ENCODE assay signal across 1 cellular context in the genomic region with DNA sequence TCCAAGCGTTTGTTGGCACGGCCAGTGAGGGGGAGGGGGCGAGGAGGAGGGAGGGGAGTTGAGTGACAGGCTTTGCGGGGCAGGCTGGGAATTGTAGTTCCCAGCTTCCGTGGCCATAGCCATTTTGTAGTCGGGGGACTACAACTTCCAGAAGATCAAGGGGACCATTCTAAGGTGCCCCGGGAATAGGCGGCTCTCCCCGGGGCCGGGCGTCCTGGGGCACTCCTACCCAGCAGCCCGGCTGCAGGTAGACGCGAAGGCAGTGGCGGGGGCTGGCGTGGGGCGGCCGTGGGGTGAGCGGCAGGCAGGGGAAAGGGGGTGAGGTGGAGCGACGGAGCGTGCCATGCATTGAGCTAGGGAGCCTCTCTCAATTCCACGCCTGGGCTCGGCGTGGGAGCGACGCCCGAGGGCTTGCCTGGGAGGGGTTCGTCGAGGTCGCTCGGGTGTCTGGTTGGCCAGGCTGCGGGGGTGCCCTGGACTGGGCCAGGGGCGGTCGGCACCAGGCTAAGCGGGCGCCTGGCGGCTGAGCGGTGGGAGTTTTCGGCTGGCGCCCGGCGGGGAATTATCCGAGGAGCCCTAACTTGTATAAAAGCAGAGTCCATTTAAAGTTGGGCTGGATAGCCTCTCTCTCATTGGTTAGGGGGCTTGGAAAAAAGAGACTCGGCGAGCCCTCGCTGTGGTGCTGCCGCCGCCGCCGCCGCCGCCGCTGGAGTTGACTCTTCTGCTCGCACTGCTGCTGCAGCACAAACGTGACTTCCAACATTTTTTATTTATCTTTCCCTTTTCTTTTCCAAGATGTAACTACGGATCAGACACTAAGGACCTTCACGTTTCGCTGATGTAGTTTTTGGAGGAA.
TF ChIP-seq lines count a peak whose summit lies in the region.

A gene (plus strand): TSS at position 709 of the 856 bp plus-strand sequence. CDS start 471 bp downstream, outside the sequence.

TF ChIP-seq in HEK293, 187 proteins besides CTCF, POLR2A, EP300 and RAD21 (continued from another document and continues in another):
- TF ChIP-seq, protein P1, sequence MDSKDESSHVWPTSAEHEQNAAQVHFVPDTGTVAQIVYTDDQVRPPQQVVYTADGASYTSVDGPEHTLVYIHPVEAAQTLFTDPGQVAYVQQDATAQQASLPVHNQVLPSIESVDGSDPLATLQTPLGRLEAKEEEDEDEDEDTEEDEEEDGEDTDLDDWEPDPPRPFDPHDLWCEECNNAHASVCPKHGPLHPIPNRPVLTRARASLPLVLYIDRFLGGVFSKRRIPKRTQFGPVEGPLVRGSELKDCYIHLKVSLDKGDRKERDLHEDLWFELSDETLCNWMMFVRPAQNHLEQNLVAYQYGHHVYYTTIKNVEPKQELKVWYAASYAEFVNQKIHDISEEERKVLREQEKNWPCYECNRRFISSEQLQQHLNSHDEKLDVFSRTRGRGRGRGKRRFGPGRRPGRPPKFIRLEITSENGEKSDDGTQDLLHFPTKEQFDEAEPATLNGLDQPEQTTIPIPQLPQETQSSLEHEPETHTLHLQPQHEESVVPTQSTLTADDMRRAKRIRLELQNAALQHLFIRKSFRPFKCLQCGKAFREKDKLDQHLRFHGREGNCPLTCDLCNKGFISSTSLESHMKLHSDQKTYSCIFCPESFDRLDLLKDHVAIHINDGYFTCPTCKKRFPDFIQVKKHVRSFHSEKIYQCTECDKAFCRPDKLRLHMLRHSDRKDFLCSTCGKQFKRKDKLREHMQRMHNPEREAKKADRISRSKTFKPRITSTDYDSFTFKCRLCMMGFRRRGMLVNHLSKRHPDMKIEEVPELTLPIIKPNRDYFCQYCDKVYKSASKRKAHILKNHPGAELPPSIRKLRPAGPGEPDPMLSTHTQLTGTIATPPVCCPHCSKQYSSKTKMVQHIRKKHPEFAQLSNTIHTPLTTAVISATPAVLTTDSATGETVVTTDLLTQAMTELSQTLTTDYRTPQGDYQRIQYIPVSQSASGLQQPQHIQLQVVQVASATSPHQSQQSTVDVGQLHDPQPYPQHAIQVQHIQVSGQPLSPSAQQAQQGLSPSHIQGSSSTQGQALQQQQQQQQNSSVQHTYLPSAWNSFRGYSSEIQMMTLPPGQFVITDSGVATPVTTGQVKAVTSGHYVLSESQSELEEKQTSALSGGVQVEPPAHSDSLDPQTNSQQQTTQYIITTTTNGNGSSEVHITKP (tag by site-specific recombination; IDR thresholded peaks at IDR 0.05), result peak; percentile 92
- peak; percentile 65; the same call in 1 of the 2 replicates for TF ChIP-seq PRDM1 (tag by site-specific recombination; IDR thresholded peaks at IDR 0.05)
- no peak for TF ChIP-seq TCF7L2 (IDR thresholded peaks at IDR 0.05; ENCODE audit: borderline replicate concordance, low read depth, low read length)
- peak; percentile 97 for TF ChIP-seq ZNF76 (tag by site-specific recombination; IDR thresholded peaks at IDR 0.05; ENCODE audit: borderline replicate concordance, low read depth)
- TF ChIP-seq, protein P2, sequence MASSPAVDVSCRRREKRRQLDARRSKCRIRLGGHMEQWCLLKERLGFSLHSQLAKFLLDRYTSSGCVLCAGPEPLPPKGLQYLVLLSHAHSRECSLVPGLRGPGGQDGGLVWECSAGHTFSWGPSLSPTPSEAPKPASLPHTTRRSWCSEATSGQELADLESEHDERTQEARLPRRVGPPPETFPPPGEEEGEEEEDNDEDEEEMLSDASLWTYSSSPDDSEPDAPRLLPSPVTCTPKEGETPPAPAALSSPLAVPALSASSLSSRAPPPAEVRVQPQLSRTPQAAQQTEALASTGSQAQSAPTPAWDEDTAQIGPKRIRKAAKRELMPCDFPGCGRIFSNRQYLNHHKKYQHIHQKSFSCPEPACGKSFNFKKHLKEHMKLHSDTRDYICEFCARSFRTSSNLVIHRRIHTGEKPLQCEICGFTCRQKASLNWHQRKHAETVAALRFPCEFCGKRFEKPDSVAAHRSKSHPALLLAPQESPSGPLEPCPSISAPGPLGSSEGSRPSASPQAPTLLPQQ (tag by site-specific recombination; IDR thresholded peaks at IDR 0.05), result peak; percentile 49; the same call in 1 of the 2 replicates
- TF ChIP-seq, protein P3, sequence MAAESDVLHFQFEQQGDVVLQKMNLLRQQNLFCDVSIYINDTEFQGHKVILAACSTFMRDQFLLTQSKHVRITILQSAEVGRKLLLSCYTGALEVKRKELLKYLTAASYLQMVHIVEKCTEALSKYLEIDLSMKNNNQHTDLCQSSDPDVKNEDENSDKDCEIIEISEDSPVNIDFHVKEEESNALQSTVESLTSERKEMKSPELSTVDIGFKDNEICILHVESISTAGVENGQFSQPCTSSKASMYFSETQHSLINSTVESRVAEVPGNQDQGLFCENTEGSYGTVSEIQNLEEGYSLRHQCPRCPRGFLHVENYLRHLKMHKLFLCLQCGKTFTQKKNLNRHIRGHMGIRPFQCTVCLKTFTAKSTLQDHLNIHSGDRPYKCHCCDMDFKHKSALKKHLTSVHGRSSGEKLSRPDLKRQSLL (tag by site-specific recombination; IDR thresholded peaks at IDR 0.05), result peak; percentile 71; the same call in 1 of the 2 replicates
- TF ChIP-seq ZNF10 (tag by site-specific recombination; IDR thresholded peaks at IDR 0.05), result peak; percentile 59; the same call in 1 of the 2 replicates
- no peak for TF ChIP-seq SCRT2 (tag by site-specific recombination; IDR thresholded peaks at IDR 0.05)
- TF ChIP-seq, protein P4, sequence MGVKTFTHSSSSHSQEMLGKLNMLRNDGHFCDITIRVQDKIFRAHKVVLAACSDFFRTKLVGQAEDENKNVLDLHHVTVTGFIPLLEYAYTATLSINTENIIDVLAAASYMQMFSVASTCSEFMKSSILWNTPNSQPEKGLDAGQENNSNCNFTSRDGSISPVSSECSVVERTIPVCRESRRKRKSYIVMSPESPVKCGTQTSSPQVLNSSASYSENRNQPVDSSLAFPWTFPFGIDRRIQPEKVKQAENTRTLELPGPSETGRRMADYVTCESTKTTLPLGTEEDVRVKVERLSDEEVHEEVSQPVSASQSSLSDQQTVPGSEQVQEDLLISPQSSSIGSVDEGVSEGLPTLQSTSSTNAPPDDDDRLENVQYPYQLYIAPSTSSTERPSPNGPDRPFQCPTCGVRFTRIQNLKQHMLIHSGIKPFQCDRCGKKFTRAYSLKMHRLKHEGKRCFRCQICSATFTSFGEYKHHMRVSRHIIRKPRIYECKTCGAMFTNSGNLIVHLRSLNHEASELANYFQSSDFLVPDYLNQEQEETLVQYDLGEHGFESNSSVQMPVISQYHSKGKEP (tag by site-specific recombination; IDR thresholded peaks at IDR 0.05), result peak; percentile 6; the same call in 1 of the 2 replicates
- TF ChIP-seq ZNF677 (tag by site-specific recombination; IDR thresholded peaks at IDR 0.05), result no peak
- peak; percentile 84; the same call in 1 of the 2 replicates for TF ChIP-seq ZNF610 (tag by site-specific recombination; IDR thresholded peaks at IDR 0.05; ENCODE audit: borderline replicate concordance)
- TF ChIP-seq ZBTB8A (tag by site-specific recombination; IDR thresholded peaks at IDR 0.05), result peak; percentile 97
- peak; percentile 60 for TF ChIP-seq ZNF660 (tag by site-specific recombination; IDR thresholded peaks at IDR 0.05)
- TF ChIP-seq, protein P5, sequence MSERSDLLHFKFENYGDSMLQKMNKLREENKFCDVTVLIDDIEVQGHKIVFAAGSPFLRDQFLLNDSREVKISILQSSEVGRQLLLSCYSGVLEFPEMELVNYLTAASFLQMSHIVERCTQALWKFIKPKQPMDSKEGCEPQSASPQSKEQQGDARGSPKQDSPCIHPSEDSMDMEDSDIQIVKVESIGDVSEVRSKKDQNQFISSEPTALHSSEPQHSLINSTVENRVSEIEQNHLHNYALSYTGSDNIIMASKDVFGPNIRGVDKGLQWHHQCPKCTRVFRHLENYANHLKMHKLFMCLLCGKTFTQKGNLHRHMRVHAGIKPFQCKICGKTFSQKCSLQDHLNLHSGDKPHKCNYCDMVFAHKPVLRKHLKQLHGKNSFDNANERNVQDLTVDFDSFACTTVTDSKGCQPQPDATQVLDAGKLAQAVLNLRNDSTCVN (tag by site-specific recombination; optimal IDR thresholded peaks at IDR 0.05), result peak; percentile 54
- peak; percentile 28; the same call in 1 of the 2 replicates for TF ChIP-seq ZNF121 (tag by site-specific recombination; IDR thresholded peaks at IDR 0.05)
- peak; percentile 70; the same call in 1 of the 2 replicates for TF ChIP-seq GLIS1 (tag by site-specific recombination; IDR thresholded peaks at IDR 0.05)
- TF ChIP-seq, protein P6, sequence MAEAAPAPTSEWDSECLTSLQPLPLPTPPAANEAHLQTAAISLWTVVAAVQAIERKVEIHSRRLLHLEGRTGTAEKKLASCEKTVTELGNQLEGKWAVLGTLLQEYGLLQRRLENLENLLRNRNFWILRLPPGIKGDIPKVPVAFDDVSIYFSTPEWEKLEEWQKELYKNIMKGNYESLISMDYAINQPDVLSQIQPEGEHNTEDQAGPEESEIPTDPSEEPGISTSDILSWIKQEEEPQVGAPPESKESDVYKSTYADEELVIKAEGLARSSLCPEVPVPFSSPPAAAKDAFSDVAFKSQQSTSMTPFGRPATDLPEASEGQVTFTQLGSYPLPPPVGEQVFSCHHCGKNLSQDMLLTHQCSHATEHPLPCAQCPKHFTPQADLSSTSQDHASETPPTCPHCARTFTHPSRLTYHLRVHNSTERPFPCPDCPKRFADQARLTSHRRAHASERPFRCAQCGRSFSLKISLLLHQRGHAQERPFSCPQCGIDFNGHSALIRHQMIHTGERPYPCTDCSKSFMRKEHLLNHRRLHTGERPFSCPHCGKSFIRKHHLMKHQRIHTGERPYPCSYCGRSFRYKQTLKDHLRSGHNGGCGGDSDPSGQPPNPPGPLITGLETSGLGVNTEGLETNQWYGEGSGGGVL (tag by site-specific recombination; IDR thresholded peaks at IDR 0.05), result peak; percentile 74
- TF ChIP-seq SALL2 (tag by site-specific recombination; IDR thresholded peaks at IDR 0.05; ENCODE audit: borderline replicate concordance), result no peak
- TF ChIP-seq KLF7 (tag by site-specific recombination; IDR thresholded peaks at IDR 0.05; ENCODE audit: borderline replicate concordance), result 0 out of 2 replicates have a peak, but pooled peaks have one; percentile 13
- no peak for TF ChIP-seq ZNF114 (tag by site-specific recombination; IDR thresholded peaks at IDR 0.05)
- no peak for TF ChIP-seq ZBTB1 (tag by site-specific recombination; IDR thresholded peaks at IDR 0.05)
- peak; percentile 78 for TF ChIP-seq KLF8 (tag by site-specific recombination; IDR thresholded peaks at IDR 0.05)
- no peak for TF ChIP-seq ZNF837 (tag by site-specific recombination; IDR thresholded peaks at IDR 0.05)
- TF ChIP-seq ZNF558 (tag by site-specific recombination; IDR thresholded peaks at IDR 0.05), result no peak
- TF ChIP-seq, protein P7, sequence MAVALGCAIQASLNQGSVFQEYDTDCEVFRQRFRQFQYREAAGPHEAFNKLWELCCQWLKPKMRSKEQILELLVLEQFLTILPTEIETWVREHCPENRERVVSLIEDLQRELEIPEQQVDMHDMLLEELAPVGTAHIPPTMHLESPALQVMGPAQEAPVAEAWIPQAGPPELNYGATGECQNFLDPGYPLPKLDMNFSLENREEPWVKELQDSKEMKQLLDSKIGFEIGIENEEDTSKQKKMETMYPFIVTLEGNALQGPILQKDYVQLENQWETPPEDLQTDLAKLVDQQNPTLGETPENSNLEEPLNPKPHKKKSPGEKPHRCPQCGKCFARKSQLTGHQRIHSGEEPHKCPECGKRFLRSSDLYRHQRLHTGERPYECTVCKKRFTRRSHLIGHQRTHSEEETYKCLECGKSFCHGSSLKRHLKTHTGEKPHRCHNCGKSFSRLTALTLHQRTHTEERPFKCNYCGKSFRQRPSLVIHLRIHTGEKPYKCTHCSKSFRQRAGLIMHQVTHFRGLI (tag by site-specific recombination; IDR thresholded peaks at IDR 0.05), result peak; percentile 88
- TF ChIP-seq ZNF623 (tag by site-specific recombination; IDR thresholded peaks at IDR 0.05), result 0 out of 2 replicates have a peak, but pooled peaks have one; percentile 7
- TF ChIP-seq ZNF2 (tag by site-specific recombination; IDR thresholded peaks at IDR 0.05), result peak; percentile 43; the same call in 1 of the 2 replicates
- TF ChIP-seq ZNF391 (tag by site-specific recombination; IDR thresholded peaks at IDR 0.05; ENCODE audit: borderline replicate concordance, low read depth), result peak; percentile 44
- 0 out of 2 replicates have a peak, but pooled peaks have one; percentile 32 for TF ChIP-seq ZNF561 (tag by site-specific recombination; IDR thresholded peaks at IDR 0.05; ENCODE audit: borderline replicate concordance)
- TF ChIP-seq ZIC2 (tag by site-specific recombination; IDR thresholded peaks at IDR 0.05), result peak; percentile 78
- TF ChIP-seq ZNF140 (tag by site-specific recombination; IDR thresholded peaks at IDR 0.05), result no peak
- TF ChIP-seq, protein P8, sequence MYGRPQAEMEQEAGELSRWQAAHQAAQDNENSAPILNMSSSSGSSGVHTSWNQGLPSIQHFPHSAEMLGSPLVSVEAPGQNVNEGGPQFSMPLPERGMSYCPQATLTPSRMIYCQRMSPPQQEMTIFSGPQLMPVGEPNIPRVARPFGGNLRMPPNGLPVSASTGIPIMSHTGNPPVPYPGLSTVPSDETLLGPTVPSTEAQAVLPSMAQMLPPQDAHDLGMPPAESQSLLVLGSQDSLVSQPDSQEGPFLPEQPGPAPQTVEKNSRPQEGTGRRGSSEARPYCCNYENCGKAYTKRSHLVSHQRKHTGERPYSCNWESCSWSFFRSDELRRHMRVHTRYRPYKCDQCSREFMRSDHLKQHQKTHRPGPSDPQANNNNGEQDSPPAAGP (tag by site-specific recombination; IDR thresholded peaks at IDR 0.05), result peak; percentile 85; the same call in 1 of the 2 replicates
- TF ChIP-seq, protein P9, sequence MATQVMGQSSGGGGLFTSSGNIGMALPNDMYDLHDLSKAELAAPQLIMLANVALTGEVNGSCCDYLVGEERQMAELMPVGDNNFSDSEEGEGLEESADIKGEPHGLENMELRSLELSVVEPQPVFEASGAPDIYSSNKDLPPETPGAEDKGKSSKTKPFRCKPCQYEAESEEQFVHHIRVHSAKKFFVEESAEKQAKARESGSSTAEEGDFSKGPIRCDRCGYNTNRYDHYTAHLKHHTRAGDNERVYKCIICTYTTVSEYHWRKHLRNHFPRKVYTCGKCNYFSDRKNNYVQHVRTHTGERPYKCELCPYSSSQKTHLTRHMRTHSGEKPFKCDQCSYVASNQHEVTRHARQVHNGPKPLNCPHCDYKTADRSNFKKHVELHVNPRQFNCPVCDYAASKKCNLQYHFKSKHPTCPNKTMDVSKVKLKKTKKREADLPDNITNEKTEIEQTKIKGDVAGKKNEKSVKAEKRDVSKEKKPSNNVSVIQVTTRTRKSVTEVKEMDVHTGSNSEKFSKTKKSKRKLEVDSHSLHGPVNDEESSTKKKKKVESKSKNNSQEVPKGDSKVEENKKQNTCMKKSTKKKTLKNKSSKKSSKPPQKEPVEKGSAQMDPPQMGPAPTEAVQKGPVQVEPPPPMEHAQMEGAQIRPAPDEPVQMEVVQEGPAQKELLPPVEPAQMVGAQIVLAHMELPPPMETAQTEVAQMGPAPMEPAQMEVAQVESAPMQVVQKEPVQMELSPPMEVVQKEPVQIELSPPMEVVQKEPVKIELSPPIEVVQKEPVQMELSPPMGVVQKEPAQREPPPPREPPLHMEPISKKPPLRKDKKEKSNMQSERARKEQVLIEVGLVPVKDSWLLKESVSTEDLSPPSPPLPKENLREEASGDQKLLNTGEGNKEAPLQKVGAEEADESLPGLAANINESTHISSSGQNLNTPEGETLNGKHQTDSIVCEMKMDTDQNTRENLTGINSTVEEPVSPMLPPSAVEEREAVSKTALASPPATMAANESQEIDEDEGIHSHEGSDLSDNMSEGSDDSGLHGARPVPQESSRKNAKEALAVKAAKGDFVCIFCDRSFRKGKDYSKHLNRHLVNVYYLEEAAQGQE (tag by site-specific recombination; IDR thresholded peaks at IDR 0.05), result peak; percentile 18; the same call in 1 of the 2 replicates
- peak; percentile 89 for TF ChIP-seq SP2 (tag by site-specific recombination; IDR thresholded peaks at IDR 0.05)
- TF ChIP-seq EGR2 (tag by site-specific recombination; IDR thresholded peaks at IDR 0.05; ENCODE audit: low read depth), result peak; percentile 89
- TF ChIP-seq ZSCAN23 (tag by site-specific recombination; IDR thresholded peaks at IDR 0.05), result no peak
- TF ChIP-seq YY2 (tag by site-specific recombination; IDR thresholded peaks at IDR 0.05), result peak; percentile 85
